In the genomic region with DNA sequence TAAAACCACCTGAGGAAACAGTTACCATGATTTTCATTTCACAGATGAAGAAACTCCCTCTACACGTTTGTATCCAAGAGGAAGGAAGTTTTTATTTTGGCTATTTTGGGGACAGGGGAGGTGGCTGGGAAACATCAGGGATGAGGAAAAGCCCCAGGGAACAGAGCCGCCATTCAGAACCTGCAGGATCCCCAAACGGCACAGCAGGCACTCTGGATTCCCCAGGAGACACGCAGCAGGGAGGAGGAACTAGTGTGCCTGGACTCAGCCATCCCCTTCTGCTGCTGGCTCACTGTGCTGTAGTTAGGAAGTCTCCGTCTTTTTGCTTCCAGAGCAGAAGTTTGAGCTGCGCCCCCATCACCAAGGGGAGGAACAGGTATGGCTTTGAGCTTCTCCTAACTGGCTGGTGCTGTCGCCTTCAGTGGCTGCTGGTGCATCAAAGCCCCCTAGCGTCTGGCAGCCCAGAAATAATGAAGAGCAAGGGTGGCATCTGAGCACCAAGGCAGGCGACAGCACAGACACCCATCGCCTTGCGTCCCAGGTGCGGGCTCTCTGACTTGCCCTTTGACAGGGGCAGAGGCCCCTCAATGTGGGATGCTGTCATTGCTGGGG, we compare ENCODE assay signal across 12 cellular contexts. TPM values are rescaled to one million over a fixed set of nuclear protein-coding genes. Genes with fewer than 3 reads are reported as not detected.
DNase-seq lines count a peak whose midpoint lies in the region; ATAC-seq and TF ChIP-seq lines count a peak whose summit lies in the region.
"Had no signal": no experiment of that assay in that cellular context is flagged by ENCODE, and none has a peak within 500 bp of the region (broad histone marks: within the 10 kb centered on the region; RNA-seq: fewer than 3 reads in every experiment).

No MANE protein-coding gene starts in this region.

- H3K4me1 ChIP-seq in foreskin keratinocyte (peaks cover 21% of the 10 kb centered on the region), MM.1S (ENCODE audit: low read length) (peaks cover 7% of the 10 kb centered on the region; the same call in 1 of the 2 replicates)

- H3K36me3 ChIP-seq in WERI-Rb-1 (peaks cover 32% of the 10 kb centered on the region), MM.1S (replicated peaks; ENCODE audit: insufficient read depth, low read length) (no peaks in the 10 kb centered on the region)

- H3K27me3 ChIP-seq in WERI-Rb-1 (ENCODE audit: insufficient read depth, low read depth, severe bottlenecking), result no peaks in the 10 kb centered on the region
- H3K27me3 ChIP-seq in foreskin keratinocyte, result no peaks in the 10 kb centered on the region
- H3K27me3 ChIP-seq in MM.1S (replicated peaks; ENCODE audit: insufficient read depth, low read length), result no peaks in the 10 kb centered on the region

- H3K27ac ChIP-seq in WERI-Rb-1, result peak overlapping the region; percentile 98
- no peak overlapping the region for H3K27ac ChIP-seq in foreskin keratinocyte
- H3K27ac ChIP-seq in skin epidermis, result peak overlapping the region in 19 of 21 experiments; percentile 14 to 97 (median 68)
- H3K27ac ChIP-seq in MM.1S (ENCODE audit: low read length), result no peak overlapping the region

- H3K9me3 ChIP-seq in WERI-Rb-1 (ENCODE audit: severe bottlenecking), result no peaks in the 10 kb centered on the region
- no peaks in the 10 kb centered on the region for H3K9me3 ChIP-seq in MM.1S (replicated peaks; ENCODE audit: insufficient read depth, low read length)
- H3K9me3 ChIP-seq: Caco-2 had no signal

- H3K9me2 ChIP-seq in MM.1S (replicated peaks; ENCODE audit: insufficient read depth, low read length), result no peaks in the 10 kb centered on the region

- DNase-seq in DMS 273 treated with DMSO at 0.1 percent for 48 hours (lab: John Stamatoyannopoulos, UW) (peak; percentile 30), WERI-Rb-1 (no peak), foreskin keratinocyte (no peak), DMS153 treated with DMSO at 0.1 percent for 48 hours (lab: John Stamatoyannopoulos, UW; ENCODE audit: unreplicated experiment) (no peak), COR-L47 (lab: John Stamatoyannopoulos, UW) (no peak), MM.1S (no peak), HuH-7.5 (ENCODE audit: low spot score) (no peak)
- DNase-seq: activated CD4-positive, alpha-beta T cell treated with anti-CD3 and anti-CD28 coated beads for 1 hour; activated gamma-delta T cell treated with Interleukin-2 at 50 U/mL for 16 hours; Caco-2; stimulated activated naive CD4-positive, alpha-beta T cell had no signal

- no peak overlapping the region for H3K4me2 ChIP-seq in MM.1S (ENCODE audit: low read depth, low read length)

- H3K79me2 ChIP-seq in MM.1S (ENCODE audit: low read length), result peaks cover 87% of the 10 kb centered on the region

- H3K9ac ChIP-seq in MM.1S (ENCODE audit: low read length), result no peak overlapping the region

- H3K4me3 ChIP-seq in WERI-Rb-1 (ENCODE audit: low read depth, low read length) (no peak overlapping the region), skin epidermis (peak overlapping the region in 2 of 7 experiments; percentile 2 to 5), MM.1S (ENCODE audit: low read length) (no peak overlapping the region)

- 0 out of 2 replicates have a peak, but pooled peaks cover 1% of the 10 kb centered on the region for H3F3A ChIP-seq in MM.1S (ENCODE audit: insufficient read depth, low read length)

- no peak for ATAC-seq in foreskin keratinocyte

- H4K20me1 ChIP-seq in MM.1S (ENCODE audit: insufficient read depth, low read length), result peaks cover 17% of the 10 kb centered on the region; the same call in 1 of the 2 replicates

- H2AFZ ChIP-seq in MM.1S (ENCODE audit: low read length), result no peak overlapping the region

- TF ChIP-seq CTCF in WERI-Rb-1 (IDR thresholded peaks at IDR 0.05; ENCODE audit: low read depth, low read length), result no peak
- peak; percentile 10 for TF ChIP-seq CTCF in foreskin keratinocyte (conservative IDR thresholded peaks at IDR 0.05)
- TF ChIP-seq CTCF in MM.1S (IDR thresholded peaks at IDR 0.05; ENCODE audit: low read length), result no peak

RNA-seq across cellular contexts. Expression of a gene that starts 4.2 kb away (rescaled TPM):
- total RNA-seq in foreskin keratinocyte, result 71.7 and 74.2 TPM in 2 replicates
- polyA plus RNA-seq in foreskin keratinocyte, result 99.5 and 99.6 TPM in 2 replicates

RNA-seq across cellular contexts. Expression of a gene that starts 26.6 kb away (rescaled TPM):
- 8.3 and 9.6 TPM in 2 replicates for total RNA-seq in foreskin keratinocyte
- polyA plus RNA-seq in foreskin keratinocyte, result 11.2 and 11.8 TPM in 2 replicates

RNA-seq across cellular contexts. Expression of a gene that starts 38.9 kb away (rescaled TPM):
- total RNA-seq in foreskin keratinocyte, result 0.07 and 0.34 TPM in 2 replicates
- polyA plus RNA-seq in foreskin keratinocyte, result 0.04 and 0.09 TPM in 2 replicates

Comparison
In these comparisons a context has a peak if more than half of its experiments do, and no peak if none do; other contexts are left out.
1. H3K27ac ChIP-seq: peak in WERI-Rb-1 (single experiment) and skin epidermis (19 of 21); none in foreskin keratinocyte (single experiment) and MM.1S (single experiment).